1 cellular context compared by ENCODE assay signal in the genomic region with DNA sequence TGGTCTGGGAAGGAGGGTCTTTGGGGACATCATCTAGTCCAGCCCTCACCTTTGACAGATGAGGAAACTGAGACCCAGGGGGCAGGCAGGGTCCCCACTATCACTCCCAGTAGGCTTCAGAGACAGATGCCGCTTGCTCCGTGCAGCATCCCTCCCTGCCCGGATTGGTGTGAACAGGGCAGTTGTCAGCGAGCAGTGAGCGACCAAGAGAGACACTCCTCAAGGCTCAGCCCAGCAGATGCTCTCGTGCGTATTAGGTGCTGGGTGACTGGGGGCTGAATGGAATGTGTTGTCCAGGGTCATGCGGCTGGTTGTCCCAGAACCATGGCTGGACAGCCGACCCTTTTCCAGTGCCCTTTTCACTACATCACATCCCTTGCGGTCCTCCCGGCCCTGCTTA.
TF ChIP-seq lines count a peak whose summit lies in the region.

No MANE protein-coding gene starts in this region.

TF ChIP-seq in H1, 55 proteins besides CTCF, POLR2A, EP300 and RAD21:
- TF ChIP-seq TBP (IDR thresholded peaks at IDR 0.05; ENCODE audit: low read depth, low read length) = no peak
- TF ChIP-seq ASH2L (IDR thresholded peaks at IDR 0.05; ENCODE audit: low read length) = no peak
- TF ChIP-seq, protein P1, sequence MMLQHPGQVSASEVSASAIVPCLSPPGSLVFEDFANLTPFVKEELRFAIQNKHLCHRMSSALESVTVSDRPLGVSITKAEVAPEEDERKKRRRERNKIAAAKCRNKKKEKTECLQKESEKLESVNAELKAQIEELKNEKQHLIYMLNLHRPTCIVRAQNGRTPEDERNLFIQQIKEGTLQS (IDR thresholded peaks at IDR 0.05; ENCODE audit: insufficient read depth, low read depth, low read length) = no peak
- no peak for TF ChIP-seq SAP30 (IDR thresholded peaks at IDR 0.05; ENCODE audit: insufficient read depth, insufficient replicate concordance, low read length)
- no peak for TF ChIP-seq SP1 (IDR thresholded peaks at IDR 0.05; ENCODE audit: low read depth, low read length)
- TF ChIP-seq TCF12 (IDR thresholded peaks at IDR 0.05; ENCODE audit: low read depth, low read length) = no peak
- no peak for TF ChIP-seq FOSL1 (IDR thresholded peaks at IDR 0.05; ENCODE audit: insufficient read depth, low read depth, low read length)
- TF ChIP-seq BRCA1 (IDR thresholded peaks at IDR 0.05; ENCODE audit: low read depth, low read length) = no peak
- TF ChIP-seq ZNF274 (IDR thresholded peaks at IDR 0.05; ENCODE audit: borderline replicate concordance, extremely low read depth, low read length) = no peak
- no peak for TF ChIP-seq RXRA (IDR thresholded peaks at IDR 0.05; ENCODE audit: insufficient read depth, low read depth, low read length)
- TF ChIP-seq CTBP2 (IDR thresholded peaks at IDR 0.05; ENCODE audit: borderline replicate concordance, insufficient read depth, insufficient read length, low read length) = no peak
